ENCODE assay signal across 8 cellular contexts in the genomic region with DNA sequence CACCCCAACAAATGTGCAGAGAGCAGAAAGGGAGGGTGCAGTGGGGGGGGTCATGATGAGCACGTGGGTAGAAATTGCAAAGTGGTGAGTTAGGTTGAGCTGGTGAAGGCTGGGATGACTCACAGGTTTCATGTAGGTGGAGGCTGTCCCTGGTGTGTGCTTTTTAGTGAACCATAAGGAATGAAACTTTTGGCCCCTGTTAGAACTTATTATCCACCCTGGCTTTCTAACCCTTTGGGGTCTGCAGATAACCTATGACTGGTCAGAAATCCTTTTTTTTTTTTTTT. TPM values are rescaled to one million over a fixed set of nuclear protein-coding genes. Genes with fewer than 3 reads are reported as not detected.
DNase-seq lines count a peak whose midpoint lies in the region; TF ChIP-seq lines count a peak whose summit lies in the region.

No MANE protein-coding gene starts in this region.

- peaks cover 12% of the 10 kb centered on the region for H3K36me3 ChIP-seq in left ventricle myocardium inferior

- 16 to 17% methylated on average over 1 of the region's 1 CpG for WGBS in lower leg skin, 2 donors

- DNase-seq in left ventricle myocardium inferior (no peak), cardiac septum (ENCODE audit: low spot score) (no peak), fibroblast of the aortic adventitia (ENCODE audit: low read depth) (peak; percentile 78), NCI-H2107 (lab: John Stamatoyannopoulos, UW) (no peak), DMS 273 treated with DMSO at 0.1 percent for 48 hours (lab: John Stamatoyannopoulos, UW) (no peak), lower leg skin (ENCODE audit: low spot score in 2 of 2) (no peak)
- peak; percentile 70 for DNase-seq in activated CD4-positive, alpha-beta T cell treated with anti-CD3 and anti-CD28 coated beads for 48 hours
- DNase-seq in stimulated activated CD4-positive, alpha-beta T cell treated with anti-CD3 and anti-CD28 coated beads, TNF-alpha, amount 100 ng/mL, for 24 hours (ENCODE audit: low read depth in 3 of 3), result peak; percentile 25 to 50 (median 34)

- no peak for TF ChIP-seq CTCF in left ventricle myocardium inferior (IDR thresholded peaks at IDR 0.05; ENCODE audit: borderline replicate concordance)
- no peak for TF ChIP-seq CTCF in fibroblast of the aortic adventitia (IDR thresholded peaks at IDR 0.05; ENCODE audit: insufficient read depth, low read length)
- TF ChIP-seq CTCF in lower leg skin (IDR thresholded peaks at IDR 0.05), result no peak

- no peaks in the 10 kb centered on the region for H3K27me3 ChIP-seq in left ventricle myocardium inferior (ENCODE audit: low read depth)

- H3K4me1 ChIP-seq in left ventricle myocardium inferior, result peaks cover 24% of the 10 kb centered on the region

- peak overlapping the region; percentile 54 for H3K27ac ChIP-seq in left ventricle myocardium inferior (replicated peaks)

- intact Hi-C loops in left ventricle myocardium inferior (cut with micrococcal nuclease), result no loop called here
- intact Hi-C loops in cardiac septum (cut with DNase I), result no loop called here
- intact Hi-C loops in lower leg skin (cut with DNase I; ENCODE audit: low total_unique reads), result loop anchor here (10.0 kb wide), 1 partner anchor 71 kb away; no protein-coding TSS in a partner anchor

- no peaks in the 10 kb centered on the region for H3K9me3 ChIP-seq in left ventricle myocardium inferior (replicated peaks)

- TF ChIP-seq POLR2A in lower leg skin (IDR thresholded peaks at IDR 0.05), result no peak

- H3K4me3 ChIP-seq in left ventricle myocardium inferior, result no peak overlapping the region
- no peak overlapping the region for H3K4me3 ChIP-seq in fibroblast of the aortic adventitia (ENCODE audit: low read depth, low read length)
- no peak overlapping the region for H3K4me3 ChIP-seq in lower leg skin (ENCODE audit: low read depth, poor library complexity, severe bottlenecking)

RNA-seq across cellular contexts. Expression of a gene that starts 46.9 kb away (rescaled TPM):
- 13.6 TPM for total RNA-seq in left ventricle myocardium inferior
- total RNA-seq in cardiac septum, result 7.6 TPM
- 2.6 and 25.8 TPM in 2 replicates for total RNA-seq in fibroblast of the aortic adventitia (ENCODE audit: low replicate concordance)
- 10 to 100 TPM; 20.0 to 47.3 (median 33.5) TPM for total RNA-seq in lower leg skin

Comparison
In these comparisons a context has a peak if more than half of its experiments do, and no peak if none do; other contexts are left out.
1. DNase-seq: peak in activated CD4-positive, alpha-beta T cell treated with anti-CD3 and anti-CD28 coated beads for 48 hours (single experiment), fibroblast of the aortic adventitia (single experiment) and stimulated activated CD4-positive, alpha-beta T cell treated with anti-CD3 and anti-CD28 coated beads, TNF-alpha, amount 100 ng/mL, for 24 hours (3 of 3); none in left ventricle myocardium inferior (single experiment), cardiac septum (single experiment), NCI-H2107 (single experiment), DMS 273 treated with DMSO at 0.1 percent for 48 hours (single experiment) and lower leg skin (0 of 2).